In the genomic region with DNA sequence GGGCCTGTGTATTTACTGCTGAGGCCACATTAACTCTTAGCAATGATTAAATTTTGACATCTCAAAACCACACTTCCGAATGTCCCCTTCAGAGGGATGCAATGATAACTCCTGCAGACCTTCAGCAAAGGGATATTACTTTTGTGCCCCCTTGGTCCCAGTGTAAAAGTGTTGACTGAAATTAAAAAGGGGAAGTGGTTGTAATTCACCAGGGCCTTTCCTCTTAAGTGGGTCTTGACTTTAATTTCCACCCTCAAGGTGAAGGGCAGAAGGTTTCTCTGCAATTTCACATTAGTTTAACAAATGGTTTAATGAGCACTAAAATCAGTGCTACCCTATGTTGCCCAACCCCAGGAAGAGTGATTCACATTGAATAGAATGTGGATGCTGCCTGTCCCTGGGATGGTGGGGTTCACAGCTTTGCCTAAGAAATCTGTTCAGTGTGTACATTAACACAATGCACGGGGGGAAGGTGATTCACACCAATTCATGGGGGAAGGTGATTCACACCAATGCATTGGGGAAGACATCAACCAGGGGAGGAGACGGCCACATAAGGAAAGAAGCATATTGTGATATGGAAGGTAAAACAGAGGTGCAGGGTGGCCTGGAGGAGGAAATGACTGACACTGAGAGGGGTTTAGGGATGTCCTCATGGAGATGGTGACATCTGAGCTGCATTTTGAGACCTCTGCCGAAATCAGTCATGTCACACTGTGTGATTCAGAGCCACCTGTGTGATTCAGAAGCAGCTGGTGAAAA, we compare ENCODE assay signal across 8 cellular contexts. TPM values are rescaled to one million over a fixed set of nuclear protein-coding genes. Genes with fewer than 3 reads are reported as not detected.
DNase-seq lines count a peak whose midpoint lies in the region; ATAC-seq and TF ChIP-seq lines count a peak whose summit lies in the region.

No MANE protein-coding gene starts in this region.

- intact Hi-C loops in PC-9 (cut with micrococcal nuclease; ENCODE audit: unreplicated experiment) = loop anchor here (1.0 to 5.0 kb wide), 8 partner anchors 10 to 218 kb away; no protein-coding TSS in a partner anchor

- H3K9me2 ChIP-seq in PC-9 (ENCODE audit: insufficient read depth) (no peaks in the 10 kb centered on the region), hepatocyte (replicated peaks; ENCODE audit: insufficient read depth) (no peaks in the 10 kb centered on the region)

- H3K4me3 ChIP-seq in PC-9 = peak overlapping the region; percentile 38
- H3K4me3 ChIP-seq in hepatocyte = no peak overlapping the region

- peaks cover 27% of the 10 kb centered on the region; the same call in 1 of the 2 replicates for H3K9me3 ChIP-seq in PC-9 (ENCODE audit: insufficient read depth, low read depth)
- H3K9me3 ChIP-seq in hepatocyte (ENCODE audit: low read depth) = no peaks in the 10 kb centered on the region

- H3K27me3 Mint-ChIP-seq in HFFc6 (ENCODE audit: insufficient read depth) = no peaks in the 10 kb centered on the region; the same call in none of the 2 replicates

- H2AFZ ChIP-seq in PC-9 (no peak overlapping the region; the same call in 1 of the 2 replicates), hepatocyte (no peak overlapping the region)

- H4K20me1 ChIP-seq in PC-9 (ENCODE audit: insufficient read depth) (no peaks in the 10 kb centered on the region), hepatocyte (ENCODE audit: insufficient read depth, poor library complexity, severe bottlenecking) (no peaks in the 10 kb centered on the region)

- peak overlapping the region; percentile 98 for H3K27ac ChIP-seq in PC-9
- peak overlapping the region; percentile 53 for H3K27ac ChIP-seq in hepatocyte

- peaks cover 72% of the 10 kb centered on the region for H3F3A ChIP-seq in PC-9 (ENCODE audit: insufficient read depth, low read depth)

- H3K4me1 Mint-ChIP-seq in HFFc6 (ENCODE audit: low read depth) = peaks cover 77% of the 10 kb centered on the region

- CTCF ChIA-PET in PC-9 (lab: Charles Lee) = interaction anchor here (0.6 to 1.1 kb wide), 4 partner anchors 15 to 218 kb away, joined by 3 to 8 read pairs (median 4); a partner anchor contains a TSS

- BruUV-seq in PC-9 (replicated peaks; lab: Mats Ljungman, UMichigan) = no TSS peak

- peaks cover 13% of the 10 kb centered on the region; the same call in 1 of the 2 replicates for H3K9me3 Mint-ChIP-seq in HFFc6

- no peaks in the 10 kb centered on the region for H3K27me3 ChIP-seq in PC-9 (ENCODE audit: insufficient read depth, low read depth)
- no peaks in the 10 kb centered on the region for H3K27me3 ChIP-seq in hepatocyte

- WGBS in hepatocyte (ENCODE audit: low lambda C conversion rate, missing lambda C conversion rate) = 81% methylated on average over 4 of the region's 4 CpGs

- POLR2A ChIA-PET in PC-9 (lab: Charles Lee; ENCODE audit: unreplicated experiment) = interaction anchor here (0.5 to 0.8 kb wide), 6 partner anchors 9 to 1715 kb away, joined by 3 to 12 read pairs (median 4); no protein-coding TSS in a partner anchor

- peak; percentile 46 for DNase-seq in CD1c-positive myeloid dendritic cell (ENCODE audit: extremely low spot score)
- DNase-seq in HFFc6 = peak; percentile 85
- peak; percentile 70 to 100 for DNase-seq in PC-9
- DNase-seq in hepatocyte (ENCODE audit: low spot score) = no peak
- no peak for DNase-seq in pons (ENCODE audit: low spot score)
- DNase-seq in AML-193 (lab: John Stamatoyannopoulos, UW) = no peak
- DNase-seq in DMS53 treated with DMSO at 0.1 percent for 48 hours (lab: John Stamatoyannopoulos, UW; ENCODE audit: unreplicated experiment) = no peak

- H3K79me2 ChIP-seq in PC-9 (ENCODE audit: low read depth) (peaks cover 8% of the 10 kb centered on the region), hepatocyte (no peaks in the 10 kb centered on the region)

- peak overlapping the region; percentile 76 for H3K4me2 ChIP-seq in PC-9
- H3K4me2 ChIP-seq in hepatocyte = peak overlapping the region; percentile 22

- peak overlapping the region; percentile 74 for H3K4me3 Mint-ChIP-seq in HFFc6

- H3K27ac Mint-ChIP-seq in HFFc6 = peak overlapping the region; percentile 95

- H3K36me3 ChIP-seq in PC-9 (ENCODE audit: low read depth) = peaks cover 4% of the 10 kb centered on the region; the same call in 1 of the 2 replicates
- no peaks in the 10 kb centered on the region for H3K36me3 ChIP-seq in hepatocyte (replicated peaks; ENCODE audit: insufficient read depth, low read depth)

- no peak for TF ChIP-seq CTCF in HFFc6 (IDR thresholded peaks at IDR 0.05)
- TF ChIP-seq CTCF in PC-9 (conservative IDR thresholded peaks at IDR 0.05) = no peak
- TF ChIP-seq CTCF in hepatocyte (IDR thresholded peaks at IDR 0.05; ENCODE audit: poor library complexity) = no peak

- no peak for ATAC-seq in HG03039 (IDR thresholded peaks at IDR 0.05; ENCODE audit: unreplicated experiment)

- peaks cover 14% of the 10 kb centered on the region; the same call in 1 of the 2 replicates for H3K36me3 Mint-ChIP-seq in HFFc6 (ENCODE audit: low read depth)

- H3K4me1 ChIP-seq in PC-9 (replicated peaks; ENCODE audit: insufficient read depth) (peaks cover 76% of the 10 kb centered on the region), hepatocyte (ENCODE audit: insufficient read depth) (peaks cover 31% of the 10 kb centered on the region)

RNA-seq across cellular contexts. Expression of a gene that starts 19.4 kb away (rescaled TPM):
- total RNA-seq in HFFc6 (2021; fragmentation: NEBNext Ultra II Directional; extraction: Animal tissue kit (Norgen Biotek cat#: 25700)) = 10 to 100 TPM; 50.8 to 77.0 (median 67.8) TPM
- 111 and 143 TPM in 2 replicates for total RNA-seq in PC-9 (2021)
- 64.5 and 73.3 TPM in 2 replicates for total RNA-seq in hepatocyte
- polyA plus RNA-seq in hepatocyte = 30.0 and 30.7 TPM in 2 replicates

Comparison
In these comparisons a context has a peak if more than half of its experiments do, and no peak if none do; other contexts are left out.
1. DNase-seq: peak in CD1c-positive myeloid dendritic cell (single experiment), HFFc6 (single experiment) and PC-9 (2 of 2); none in hepatocyte (single experiment), pons (single experiment), AML-193 (0 of 2) and DMS53 treated with DMSO at 0.1 percent for 48 hours (single experiment).